In genomic region chr14:23297878-23298277, GRCh38 we compare ENCODE assay signal across 1 cellular context.
A peak's percentile ranks its signal among the peaks of the same experiment; 100 is the strongest.
TF ChIP-seq lines count a peak whose summit lies in the region.

No MANE protein-coding gene starts in this region.

TF ChIP-seq in HepG2, 621 proteins besides CTCF, POLR2A, EP300 and RAD21:
- TF ChIP-seq MED13 (CRISPR knock-in tag; IDR thresholded peaks at IDR 0.05), result no peak
- 0 out of 2 replicates have a peak, but pooled peaks have one; percentile 21 for TF ChIP-seq MTERF4 (CRISPR knock-in tag; IDR thresholded peaks at IDR 0.05)
- TF ChIP-seq HOXA5 (CRISPR knock-in tag; IDR thresholded peaks at IDR 0.05), result no peak
- no peak for TF ChIP-seq ZSCAN5A (CRISPR knock-in tag; IDR thresholded peaks at IDR 0.05; ENCODE audit: borderline replicate concordance)
- no peak for TF ChIP-seq RORA (CRISPR knock-in tag; IDR thresholded peaks at IDR 0.05)
- no peak for TF ChIP-seq TCF12 (IDR thresholded peaks at IDR 0.05)
- TF ChIP-seq TCF12 (CRISPR knock-in tag; IDR thresholded peaks at IDR 0.05), result 0 out of 2 replicates have a peak, but pooled peaks have one; percentile 33
- peak; percentile 12; the same call in 1 of the 2 replicates for TF ChIP-seq POLR2AphosphoS5 (IDR thresholded peaks at IDR 0.05; ENCODE audit: low read depth, low read length)
- no peak for TF ChIP-seq ZNF75D (CRISPR knock-in tag; IDR thresholded peaks at IDR 0.05; ENCODE audit: borderline replicate concordance)
- no peak for TF ChIP-seq ETV5 (CRISPR knock-in tag; IDR thresholded peaks at IDR 0.05; ENCODE audit: borderline replicate concordance)
- no peak for TF ChIP-seq BATF2 (CRISPR knock-in tag; IDR thresholded peaks at IDR 0.05)
- TF ChIP-seq ZNF639 (CRISPR knock-in tag; conservative IDR thresholded peaks at IDR 0.05), result no peak
